17 cellular contexts compared by ENCODE assay signal in genomic region chr10:104233817-104234216, GRCh38. TPM values are rescaled to one million over a fixed set of nuclear protein-coding genes. Genes with fewer than 3 reads are reported as not detected.
DNase-seq lines count a peak whose midpoint lies in the region; ATAC-seq and TF ChIP-seq lines count a peak whose summit lies in the region.
"Had no signal": no experiment of that assay in that cellular context is flagged by ENCODE, and none has a peak within 500 bp of the region (broad histone marks: within the 10 kb centered on the region; RNA-seq: fewer than 3 reads in every experiment).

No MANE protein-coding gene starts in this region.

- DNase-seq in activated naive CD4-positive, alpha-beta T cell treated with anti-CD3 and anti-CD28 coated beads, Interleukin-2, amount 50 U/mL, for 72 hours (ENCODE audit: low spot score in 2 of 2): no peak
- DNase-seq in activated B cell treated with CpG ODN at 0.5 μM for 24 hours: no peak
- DNase-seq in glutamatergic neuron: no peak
- no peak for DNase-seq in type B pancreatic cell (ENCODE audit: extremely low spot score, unreplicated experiment)
- no peak for DNase-seq in cardiac septum (ENCODE audit: low spot score)
- DNase-seq in cerebellar cortex (ENCODE audit: low spot score): no peak
- no peak for DNase-seq in NCI-H128 (lab: John Stamatoyannopoulos, UW; ENCODE audit: unreplicated experiment)
- DNase-seq: activated gamma-delta T cell treated with Interleukin-2 at 50 U/mL for 16 hours, heart left ventricle, islet precursor cell, mammary epithelial cell, NCI-H1694 treated with DMSO at 0.1 percent for 48 hours, NCI-H446 treated with DMSO at 0.1 percent for 48 hours, testis had no signal

- peak overlapping the region; percentile 61 for H3K4me3 Mint-ChIP-seq in activated naive CD4-positive, alpha-beta T cell treated with anti-CD3 and anti-CD28 coated beads, Interleukin-2, amount 50 U/mL, for 24 hours
- peak overlapping the region; percentile 56 for H3K4me3 Mint-ChIP-seq in activated B cell treated with CpG ODN at 0.5 μM for 24 hours
- peak overlapping the region; percentile 58 for H3K4me3 Mint-ChIP-seq in glutamatergic neuron (ENCODE audit: unreplicated experiment)
- H3K4me3 Mint-ChIP-seq in type B pancreatic cell: peak overlapping the region; percentile 70

- H3K9me3 Mint-ChIP-seq in activated naive CD4-positive, alpha-beta T cell treated with anti-CD3 and anti-CD28 coated beads, Interleukin-2, amount 50 U/mL, for 24 hours: no peaks in the 10 kb centered on the region
- peaks cover 0 to 6% of the 10 kb centered on the region in 2 donors for H3K9me3 Mint-ChIP-seq in activated naive CD4-positive, alpha-beta T cell treated with anti-CD3 and anti-CD28 coated beads, Interleukin-2, amount 50 U/mL, for 72 hours
- H3K9me3 Mint-ChIP-seq in activated B cell treated with CpG ODN at 0.5 μM for 24 hours: peaks cover 10% of the 10 kb centered on the region
- H3K9me3 Mint-ChIP-seq in glutamatergic neuron (ENCODE audit: unreplicated experiment): peaks cover 3% of the 10 kb centered on the region
- H3K9me3 Mint-ChIP-seq in type B pancreatic cell: no peaks in the 10 kb centered on the region

- H3K36me3 Mint-ChIP-seq in activated naive CD4-positive, alpha-beta T cell treated with anti-CD3 and anti-CD28 coated beads, Interleukin-2, amount 50 U/mL, for 24 hours: no peaks in the 10 kb centered on the region
- no peaks in the 10 kb centered on the region for H3K36me3 Mint-ChIP-seq in activated naive CD4-positive, alpha-beta T cell treated with anti-CD3 and anti-CD28 coated beads, Interleukin-2, amount 50 U/mL, for 72 hours
- no peaks in the 10 kb centered on the region for H3K36me3 Mint-ChIP-seq in activated B cell treated with CpG ODN at 0.5 μM for 24 hours (ENCODE audit: low read depth)
- peaks cover 5% of the 10 kb centered on the region for H3K36me3 Mint-ChIP-seq in glutamatergic neuron (ENCODE audit: unreplicated experiment)
- no peaks in the 10 kb centered on the region for H3K36me3 Mint-ChIP-seq in type B pancreatic cell

- POLR2A ChIA-PET in activated B cell treated with CpG ODN at 0.5 μM for 24 hours (lab: Charles Lee): no interaction called here

- TF ChIP-seq CTCF in activated B cell treated with CpG ODN at 0.5 μM for 24 hours (IDR thresholded peaks at IDR 0.05) (no peak), glutamatergic neuron (IDR thresholded peaks at IDR 0.05; ENCODE audit: partially characterized antibody, unreplicated experiment) (no peak), type B pancreatic cell (conservative IDR thresholded peaks at IDR 0.05) (no peak)

- intact Hi-C loops in activated B cell treated with CpG ODN at 0.5 μM for 24 hours (cut with micrococcal nuclease): no loop called here
- intact Hi-C loops in cardiac septum (cut with DNase I): loop anchor here (2.0 kb wide), 1 partner anchor 21 kb away; the partner anchor contains the start of gene GSTO1

- H3K4me1 Mint-ChIP-seq in activated naive CD4-positive, alpha-beta T cell treated with anti-CD3 and anti-CD28 coated beads, Interleukin-2, amount 50 U/mL, for 24 hours: peaks cover 14% of the 10 kb centered on the region
- H3K4me1 Mint-ChIP-seq in activated B cell treated with CpG ODN at 0.5 μM for 24 hours (peaks cover 12% of the 10 kb centered on the region), glutamatergic neuron (ENCODE audit: low read depth, unreplicated experiment) (peaks cover 2% of the 10 kb centered on the region), type B pancreatic cell (ENCODE audit: unreplicated experiment) (peaks cover 3% of the 10 kb centered on the region)

- peaks cover 8% of the 10 kb centered on the region for H3K27me3 Mint-ChIP-seq in activated naive CD4-positive, alpha-beta T cell treated with anti-CD3 and anti-CD28 coated beads, Interleukin-2, amount 50 U/mL, for 24 hours
- peaks cover 24% of the 10 kb centered on the region for H3K27me3 Mint-ChIP-seq in activated B cell treated with CpG ODN at 0.5 μM for 24 hours
- no peaks in the 10 kb centered on the region for H3K27me3 Mint-ChIP-seq in glutamatergic neuron (ENCODE audit: unreplicated experiment)
- H3K27me3 Mint-ChIP-seq in type B pancreatic cell: peaks cover 6% of the 10 kb centered on the region

- CTCF ChIA-PET in activated B cell treated with CpG ODN at 0.5 μM for 24 hours (lab: Charles Lee): no interaction called here

- no peak for ATAC-seq in activated naive CD4-positive, alpha-beta T cell treated with anti-CD3 and anti-CD28 coated beads, Interleukin-2, amount 50 U/mL, for 72 hours
- no peak for ATAC-seq in activated B cell treated with CpG ODN at 0.5 μM for 24 hours (ENCODE audit: low read depth)
- ATAC-seq: heart left ventricle, Right ventricle myocardium inferior had no signal

- no peak overlapping the region for H3K27ac Mint-ChIP-seq in activated naive CD4-positive, alpha-beta T cell treated with anti-CD3 and anti-CD28 coated beads, Interleukin-2, amount 50 U/mL, for 24 hours
- H3K27ac Mint-ChIP-seq in activated naive CD4-positive, alpha-beta T cell treated with anti-CD3 and anti-CD28 coated beads, Interleukin-2, amount 50 U/mL, for 72 hours: no peak overlapping the region
- H3K27ac Mint-ChIP-seq in activated B cell treated with CpG ODN at 0.5 μM for 24 hours (no peak overlapping the region), glutamatergic neuron (ENCODE audit: unreplicated experiment) (no peak overlapping the region), type B pancreatic cell (no peak overlapping the region)

RNA-seq across cellular contexts. Expression of gene CFAP43, which starts 1.7 kb away (rescaled TPM):
- total RNA-seq in activated naive CD4-positive, alpha-beta T cell treated with anti-CD3 and anti-CD28 coated beads, Interleukin-2, amount 50 U/mL, for 72 hours: under 1 TPM in 1 of 2 donors, not detected in 1; 0.19 TPM
- total RNA-seq in activated B cell treated with CpG ODN at 0.5 μM for 24 hours (0.22 TPM in 1 of 2 replicates, not detected in the other), glutamatergic neuron (ENCODE audit: unreplicated experiment) (0.44 TPM), type B pancreatic cell (ENCODE audit: low replicate concordance) (1.6 and 7.6 TPM in 2 replicates), cardiac septum (0.08 TPM)
- total RNA-seq: T-helper 2 cell treated with Interferon-gamma antibody and Interleukin-4, amounts not matched to agents 100 ng/mL and 5 ng/mL, for 36 hours had no signal

RNA-seq across cellular contexts. Expression of gene GSTO1, which starts 20.9 kb away (rescaled TPM):
- total RNA-seq in activated naive CD4-positive, alpha-beta T cell treated with anti-CD3 and anti-CD28 coated beads, Interleukin-2, amount 50 U/mL, for 72 hours: 100 to 1,000 TPM; 232 to 431 TPM
- 43.0 and 55.9 TPM in 2 replicates for total RNA-seq in activated B cell treated with CpG ODN at 0.5 μM for 24 hours
- total RNA-seq in glutamatergic neuron (ENCODE audit: unreplicated experiment): 26.8 TPM
- total RNA-seq in type B pancreatic cell (ENCODE audit: low replicate concordance): 74.1 and 79.2 TPM in 2 replicates
- total RNA-seq in cardiac septum: 209 TPM

RNA-seq across cellular contexts. Expression of gene GSTO2, which starts 35.2 kb away (rescaled TPM):
- total RNA-seq in activated naive CD4-positive, alpha-beta T cell treated with anti-CD3 and anti-CD28 coated beads, Interleukin-2, amount 50 U/mL, for 72 hours: 1 to 10 TPM; 1.4 to 1.6 TPM
- total RNA-seq in activated B cell treated with CpG ODN at 0.5 μM for 24 hours (0.56 and 0.91 TPM in 2 replicates), glutamatergic neuron (ENCODE audit: unreplicated experiment) (2.0 TPM), type B pancreatic cell (ENCODE audit: low replicate concordance) (2.8 and 8.2 TPM in 2 replicates), cardiac septum (0.67 TPM)
